ENCODE assay signal across 22 cellular contexts in genomic region chr11:67250059-67251043, GRCh38. TPM values are rescaled to one million over a fixed set of nuclear protein-coding genes. Genes with fewer than 3 reads are reported as not detected.
DNase-seq lines count a peak whose midpoint lies in the region; ATAC-seq, FAIRE-seq and TF ChIP-seq lines count a peak whose summit lies in the region.
"Had no signal": no experiment of that assay in that cellular context is flagged by ENCODE, and none has a peak within 500 bp of the region (broad histone marks: within the 10 kb centered on the region; RNA-seq: fewer than 3 reads in every experiment).

No MANE protein-coding gene starts in this region.

- no peak overlapping the region for H3K4me2 ChIP-seq in HepG2 (ENCODE audit: low read depth, low read length)

- H3K27ac Mint-ChIP-seq in stimulated activated naive CD8-positive, alpha-beta T cell treated with anti-CD3 and anti-CD28 coated beads, Interleukin-15, amount 100 ng/mL, for 72 hours: peak overlapping the region; percentile 67 to 83
- H3K27ac Mint-ChIP-seq: progenitor cell of endocrine pancreas had no signal

- H3K79me2 ChIP-seq in HepG2 (ENCODE audit: insufficient read depth, low read length): peaks cover 2% of the 10 kb centered on the region

- H3K4me1 ChIP-seq in HepG2 (ENCODE audit: insufficient read depth, low read length): peaks cover 48% of the 10 kb centered on the region
- peaks cover 0 to 29% (median 12%) of the 10 kb centered on the region in 4 donors for H3K4me1 ChIP-seq in right lobe of liver
- H3K4me1 ChIP-seq in Peyer's patch: no peaks in the 10 kb centered on the region
- H3K4me1 ChIP-seq in esophagus squamous epithelium: peaks cover 28 to 90% (median 44%) of the 10 kb centered on the region in 3 donors
- H3K4me1 ChIP-seq: SJCRH30 had no signal

- H3K27ac ChIP-seq in HepG2 (ENCODE audit: extremely low read length, insufficient read depth, low read length) (no peak overlapping the region), right lobe of liver (no peak overlapping the region), Peyer's patch (no peak overlapping the region), esophagus squamous epithelium (peak overlapping the region in 3 of 4 donors; percentile 67 to 90 (median 87)), brain microvascular endothelial cell (no peak overlapping the region)
- H3K27ac ChIP-seq: SJCRH30 had no signal

- H2AFZ ChIP-seq in HepG2 (ENCODE audit: low read length): no peak overlapping the region

- no peaks in the 10 kb centered on the region for H3K27me3 Mint-ChIP-seq in stimulated activated naive CD8-positive, alpha-beta T cell treated with anti-CD3 and anti-CD28 coated beads, Interleukin-15, amount 100 ng/mL, for 72 hours
- H3K27me3 Mint-ChIP-seq: activated naive CD4-positive, alpha-beta T cell treated with anti-CD3 and anti-CD28 coated beads, Interleukin-2, amount 10 ng/mL, durations not matched to agents 7 days and 5 days; progenitor cell of endocrine pancreas had no signal

- H3K9me3 Mint-ChIP-seq in stimulated activated naive CD8-positive, alpha-beta T cell treated with anti-CD3 and anti-CD28 coated beads, Interleukin-15, amount 100 ng/mL, for 72 hours: no peaks in the 10 kb centered on the region
- H3K9me3 Mint-ChIP-seq: activated naive CD4-positive, alpha-beta T cell treated with anti-CD3 and anti-CD28 coated beads, Interleukin-2, amount 10 ng/mL, durations not matched to agents 7 days and 5 days had no signal

- peaks cover 61% of the 10 kb centered on the region for H3K4me1 Mint-ChIP-seq in stimulated activated naive CD8-positive, alpha-beta T cell treated with anti-CD3 and anti-CD28 coated beads, Interleukin-15, amount 100 ng/mL, for 72 hours

- no peak for FAIRE-seq in HepG2 (lab: Jason Lieb, UNC)
- no peak for FAIRE-seq in urothelium cell line (lab: Jason Lieb, UNC)
- FAIRE-seq: colon, RCC 7860 had no signal

- CTCF ChIA-PET in HepG2 (lab: Yijun Ruan, JAX; ENCODE audit: low intra/inter-chr PET ratio, low total read pairs): no interaction called here

- POLR2A ChIA-PET in HepG2 (lab: Yijun Ruan, JAX): no interaction called here

- no peaks in the 10 kb centered on the region for H3K9me3 ChIP-seq in HepG2 (ENCODE audit: low read length)
- H3K9me3 ChIP-seq in right lobe of liver: no peaks in the 10 kb centered on the region
- H3K9me3 ChIP-seq in Peyer's patch: no peaks in the 10 kb centered on the region
- no peaks in the 10 kb centered on the region for H3K9me3 ChIP-seq in esophagus squamous epithelium
- H3K9me3 ChIP-seq: SJCRH30, thyroid gland had no signal

- no peak for ATAC-seq in HepG2
- ATAC-seq in right lobe of liver: no peak
- no peak for ATAC-seq in stimulated activated naive CD8-positive, alpha-beta T cell treated with anti-CD3 and anti-CD28 coated beads, Interleukin-15, amount 100 ng/mL, for 72 hours
- ATAC-seq: HCT116 had no signal

- TF ChIP-seq POLR2A in HepG2 (IDR thresholded peaks at IDR 0.05; ENCODE audit: insufficient read depth in 1 of 2, low read depth in 2 of 2, low read length in 2 of 2): no peak
- TF ChIP-seq POLR2A in right lobe of liver (IDR thresholded peaks at IDR 0.05): no peak
- no peak for TF ChIP-seq POLR2A in Peyer's patch (IDR thresholded peaks at IDR 0.05)
- no peak for TF ChIP-seq POLR2A in esophagus squamous epithelium (IDR thresholded peaks at IDR 0.05)

- H4K20me1 ChIP-seq in HepG2 (ENCODE audit: insufficient read depth, low read length): no peaks in the 10 kb centered on the region

- TF ChIP-seq CTCF in HepG2 (CRISPR knock-in tag; IDR thresholded peaks at IDR 0.05) (no peak), right lobe of liver (IDR thresholded peaks at IDR 0.05) (no peak), Peyer's patch (IDR thresholded peaks at IDR 0.05) (no peak), esophagus squamous epithelium (IDR thresholded peaks at IDR 0.05) (no peak), brain microvascular endothelial cell (IDR thresholded peaks at IDR 0.05; ENCODE audit: low read depth, low read length, missing control alignments) (no peak)

- in situ Hi-C loops in HepG2 (cut with HindIII; ENCODE audit: extremely low pct_ligation_motif_present, low pct_unique_long_range_greater_than_20kb): no loop called here
- in situ Hi-C loops in brain microvascular endothelial cell (cut with HindIII; ENCODE audit: low pct_ligation_motif_present, low sequenced_read_pairs): no loop called here

- WGBS in HepG2 (ENCODE audit: low lambda C conversion rate): 97% methylated on average over 37 of the region's 37 CpGs
- WGBS in right lobe of liver (ENCODE audit: insufficient coverage, low coverage, low lambda C conversion rate, missing lambda C conversion rate): 85% methylated on average over 15 of the region's 37 CpGs
- WGBS in esophagus squamous epithelium, 2 donors: 82 to 93% methylated on average over 16 to 17 of the region's 37 CpGs

- intact Hi-C loops in HepG2 (cut with micrococcal nuclease; ENCODE audit: unreplicated experiment) (no loop called here), right lobe of liver (cut with DNase I) (no loop called here), esophagus squamous epithelium (cut with DNase I) (no loop called here)

- H3K36me3 ChIP-seq in HepG2 (replicated peaks in 1 of 2; ENCODE audit: control insufficient read depth in 1 of 2, insufficient read depth in 2 of 2, low read length in 2 of 2) (peaks cover 66 to 93% of the 10 kb centered on the region in 2 experiments), right lobe of liver (peaks cover 29 to 98% (median 55%) of the 10 kb centered on the region in 4 donors), Peyer's patch (peaks cover 3 to 99% (median 9%) of the 10 kb centered on the region in 3 donors), esophagus squamous epithelium (peaks cover 68 to 98% (median 70%) of the 10 kb centered on the region in 3 donors), brain microvascular endothelial cell (replicated peaks) (peaks cover 98% of the 10 kb centered on the region)

- H3K4me3 Mint-ChIP-seq in stimulated activated naive CD8-positive, alpha-beta T cell treated with anti-CD3 and anti-CD28 coated beads, Interleukin-15, amount 100 ng/mL, for 72 hours: no peak overlapping the region
- H3K4me3 Mint-ChIP-seq: activated naive CD4-positive, alpha-beta T cell treated with anti-CD3 and anti-CD28 coated beads, Interleukin-2, amount 10 ng/mL, durations not matched to agents 7 days and 5 days had no signal

- no TSS peak for BruUV-seq in HepG2 (replicated peaks; lab: Mats Ljungman, UMichigan)

- DNase-seq in HepG2 (ENCODE audit: low spot score): no peak
- DNase-seq in right lobe of liver: no peak
- DNase-seq in Peyer's patch: peak in 2 of 3 donors; percentile 11 to 40
- no peak for DNase-seq in esophagus squamous epithelium (lab: John Stamatoyannopoulos, UW)
- no peak for DNase-seq in stimulated activated naive CD8-positive, alpha-beta T cell treated with anti-CD3 and anti-CD28 coated beads, Interleukin-15, amount 100 ng/mL, for 72 hours
- DNase-seq in brain microvascular endothelial cell: no peak
- DNase-seq in urothelium cell line (ENCODE audit: low spot score): no peak
- DNase-seq: activated CD4-positive, alpha-beta T cell treated with anti-CD3 and anti-CD28 coated beads, Interleukin-2, amount 50 U/mL, for 1 hour; activated naive CD4-positive, alpha-beta T cell treated with anti-CD3 and anti-CD28 coated beads, Interleukin-2, amount 10 ng/mL, durations not matched to agents 7 days and 5 days; DMS79; mesendoderm; NCI-H1436 treated with DMSO at 0.1 percent for 48 hours; NCI-H510A treated with DMSO at 0.1 percent for 48 hours; NK-92 treated with Interleukin-12 subunit alpha and Interleukin-12 subunit beta, amount 100 ng/mL, for 24 hours; SJCRH30; stimulated activated CD4-positive, alpha-beta T cell treated with anti-CD3 and anti-CD28 coated beads, Interleukin-2, amount 100 ng/mL, for 24 hours; stimulated activated naive CD4-positive, alpha-beta T cell; thyroid gland had no signal

- no peak overlapping the region for H3K9ac ChIP-seq in HepG2 (ENCODE audit: insufficient read depth, low read depth, low read length)

- H3K4me3 ChIP-seq in HepG2 (replicated peaks in 1 of 3; ENCODE audit: insufficient read depth in 1 of 3, low read depth in 2 of 3, low read length in 3 of 3) (no peak overlapping the region), right lobe of liver (no peak overlapping the region), Peyer's patch (no peak overlapping the region), esophagus squamous epithelium (no peak overlapping the region), brain microvascular endothelial cell (ENCODE audit: low read depth, low read length) (no peak overlapping the region)
- H3K4me3 ChIP-seq: SJCRH30, thyroid gland had no signal

- H3K27me3 ChIP-seq in HepG2 (ENCODE audit: control insufficient read depth in 1 of 2, insufficient read depth in 2 of 2, low read length in 2 of 2): no peaks in the 10 kb centered on the region
- no peaks in the 10 kb centered on the region for H3K27me3 ChIP-seq in right lobe of liver
- no peaks in the 10 kb centered on the region for H3K27me3 ChIP-seq in Peyer's patch
- H3K27me3 ChIP-seq in esophagus squamous epithelium: no peaks in the 10 kb centered on the region
- no peaks in the 10 kb centered on the region for H3K27me3 ChIP-seq in brain microvascular endothelial cell (replicated peaks)
- H3K27me3 ChIP-seq: SJCRH30, thyroid gland had no signal

- TF ChIP-seq RAD21 in HepG2 (CRISPR knock-in tag; IDR thresholded peaks at IDR 0.05): no peak

- no peak for TF ChIP-seq EP300 in HepG2 (IDR thresholded peaks at IDR 0.05; ENCODE audit: low read depth in 2 of 2, low read length in 2 of 2)
- TF ChIP-seq EP300 in HepG2 (CRISPR knock-in tag; IDR thresholded peaks at IDR 0.05; ENCODE audit: borderline replicate concordance): no peak

RNA-seq across cellular contexts. Expression of gene GRK2, which starts 15.9 kb away (rescaled TPM):
- total RNA-seq in HepG2 (2016; rRNA removed; fragmentation: Illumina TruSeq; extraction: Trizol) (26.3 and 31.3 TPM in 2 replicates), right lobe of liver (10 to 100 TPM; 24.5 to 43.9 (median 28.5) TPM), Peyer's patch (100 to 1,000 TPM; 103 to 276 (median 163) TPM), esophagus squamous epithelium (10 to 100 TPM; 54.1 to 93.2 (median 68.5) TPM)
- 26.5 and 26.8 TPM in 2 replicates for total RNA-seq in HepG2 (2016; cell fraction: cytosol; rRNA removed; fragmentation: Illumina TruSeq; extraction: Trizol; ENCODE audit: low read depth)
- total RNA-seq in HepG2 (2016; cell fraction: insoluble cytoplasmic fraction; rRNA removed; fragmentation: Illumina TruSeq; extraction: Trizol): 21.7 and 32.4 TPM in 2 replicates
- total RNA-seq in HepG2 (2016; cell fraction: membrane; rRNA removed; fragmentation: Illumina TruSeq; extraction: Trizol): 46.5 and 47.3 TPM in 2 replicates
- total RNA-seq in HepG2 (2016; cell fraction: nucleus; rRNA removed; fragmentation: Illumina TruSeq; extraction: Trizol): 25.3 and 29.3 TPM in 2 replicates
- polyA plus RNA-seq in HepG2 (2011; rRNA removed): 42.4 and 66.8 TPM in 2 replicates
- 34.8 and 51.8 TPM in 2 replicates for polyA plus RNA-seq in HepG2 (2011; cell fraction: cytosol; rRNA removed)
- polyA plus RNA-seq in HepG2 (2011; cell fraction: nucleus; rRNA removed): 202 and 278 TPM in 2 replicates
- polyA plus RNA-seq in HepG2 (2012): 39.1 and 39.9 TPM in 2 replicates
- polyA plus RNA-seq in HepG2 (2016; cell fraction: cytosol; fragmentation: Illumina TruSeq; extraction: Trizol; ENCODE audit: low read depth): 19.6 and 21.3 TPM in 2 replicates
- 24.6 and 30.4 TPM in 2 replicates for polyA plus RNA-seq in HepG2 (2016; cell fraction: insoluble cytoplasmic fraction; fragmentation: Illumina TruSeq; extraction: Trizol; ENCODE audit: low read depth)
- polyA plus RNA-seq in HepG2 (2016; cell fraction: membrane; fragmentation: Illumina TruSeq; extraction: Trizol; ENCODE audit: low read depth): 34.4 and 41.1 TPM in 2 replicates
- polyA plus RNA-seq in HepG2 (2016; cell fraction: nucleus; fragmentation: Illumina TruSeq; extraction: Trizol; ENCODE audit: insufficient read depth, low read depth): 65.6 and 70.5 TPM in 2 replicates
- polyA minus RNA-seq in HepG2 (2011; rRNA and poly(A)+ RNA removed; ENCODE audit: low replicate concordance): 142 and 187 TPM in 2 replicates
- 39.4 and 40.8 TPM in 2 replicates for polyA minus RNA-seq in HepG2 (2011; cell fraction: cytosol; rRNA and poly(A)+ RNA removed)
- polyA minus RNA-seq in HepG2 (2011; cell fraction: nucleus; rRNA and poly(A)+ RNA removed): 41.1 and 50.2 TPM in 2 replicates

RNA-seq across cellular contexts. Expression of gene ANKRD13D, which starts 38.8 kb away (rescaled TPM):
- total RNA-seq in HepG2 (2016; rRNA removed; fragmentation: Illumina TruSeq; extraction: Trizol) (4.8 and 18.6 TPM in 2 replicates), right lobe of liver (10 to 100 TPM in 4 of 6 experiments, 1 to 10 TPM in 2; 7.7 to 14.1 (median 10.4) TPM), Peyer's patch (10 to 100 TPM; 25.4 to 97.4 (median 41.5) TPM), esophagus squamous epithelium (10 to 100 TPM; 27.4 to 50.6 (median 41.6) TPM)
- 27.6 and 29.6 TPM in 2 replicates for total RNA-seq in HepG2 (2016; cell fraction: cytosol; rRNA removed; fragmentation: Illumina TruSeq; extraction: Trizol; ENCODE audit: low read depth)
- 5.9 and 17.7 TPM in 2 replicates for total RNA-seq in HepG2 (2016; cell fraction: insoluble cytoplasmic fraction; rRNA removed; fragmentation: Illumina TruSeq; extraction: Trizol)
- total RNA-seq in HepG2 (2016; cell fraction: membrane; rRNA removed; fragmentation: Illumina TruSeq; extraction: Trizol): 13.2 and 14.7 TPM in 2 replicates
- 26.2 and 27.8 TPM in 2 replicates for total RNA-seq in HepG2 (2016; cell fraction: nucleus; rRNA removed; fragmentation: Illumina TruSeq; extraction: Trizol)
- polyA plus RNA-seq in HepG2 (2011; rRNA removed): 27.3 and 35.5 TPM in 2 replicates
- polyA plus RNA-seq in HepG2 (2011; cell fraction: cytosol; rRNA removed): 14.4 and 20.5 TPM in 2 replicates
- polyA plus RNA-seq in HepG2 (2011; cell fraction: nucleus; rRNA removed): 139 and 163 TPM in 2 replicates
- 9.7 and 17.4 TPM in 2 replicates for polyA plus RNA-seq in HepG2 (2012)
- 7.4 TPM in 2 replicates for polyA plus RNA-seq in HepG2 (2016; cell fraction: cytosol; fragmentation: Illumina TruSeq; extraction: Trizol; ENCODE audit: low read depth)
- 5.1 and 7.5 TPM in 2 replicates for polyA plus RNA-seq in HepG2 (2016; cell fraction: insoluble cytoplasmic fraction; fragmentation: Illumina TruSeq; extraction: Trizol; ENCODE audit: low read depth)
- polyA plus RNA-seq in HepG2 (2016; cell fraction: membrane; fragmentation: Illumina TruSeq; extraction: Trizol; ENCODE audit: low read depth): 10.9 and 11.1 TPM in 2 replicates
- polyA plus RNA-seq in HepG2 (2016; cell fraction: nucleus; fragmentation: Illumina TruSeq; extraction: Trizol; ENCODE audit: insufficient read depth, low read depth): 77.4 and 86.1 TPM in 2 replicates
- polyA minus RNA-seq in HepG2 (2011; rRNA and poly(A)+ RNA removed; ENCODE audit: low replicate concordance): 27.0 and 38.7 TPM in 2 replicates
- polyA minus RNA-seq in HepG2 (2011; cell fraction: cytosol; rRNA and poly(A)+ RNA removed): 4.4 and 7.0 TPM in 2 replicates
- polyA minus RNA-seq in HepG2 (2011; cell fraction: nucleus; rRNA and poly(A)+ RNA removed): 38.2 and 45.5 TPM in 2 replicates

RNA-seq across cellular contexts. Expression of gene SSH3, which starts 53.0 kb away (rescaled TPM):
- 7.5 and 12.4 TPM in 2 replicates for total RNA-seq in HepG2 (2016; rRNA removed; fragmentation: Illumina TruSeq; extraction: Trizol)
- 2.6 and 4.3 TPM in 2 replicates for total RNA-seq in HepG2 (2016; cell fraction: cytosol; rRNA removed; fragmentation: Illumina TruSeq; extraction: Trizol; ENCODE audit: low read depth)
- 5.5 and 11.6 TPM in 2 replicates for total RNA-seq in HepG2 (2016; cell fraction: insoluble cytoplasmic fraction; rRNA removed; fragmentation: Illumina TruSeq; extraction: Trizol)
- 5.3 and 7.4 TPM in 2 replicates for total RNA-seq in HepG2 (2016; cell fraction: membrane; rRNA removed; fragmentation: Illumina TruSeq; extraction: Trizol)
- 13.3 and 15.7 TPM in 2 replicates for total RNA-seq in HepG2 (2016; cell fraction: nucleus; rRNA removed; fragmentation: Illumina TruSeq; extraction: Trizol)
- 18.6 and 18.8 TPM in 2 replicates for polyA plus RNA-seq in HepG2 (2011; rRNA removed)
- polyA plus RNA-seq in HepG2 (2011; cell fraction: cytosol; rRNA removed): 5.6 and 8.3 TPM in 2 replicates
- polyA plus RNA-seq in HepG2 (2011; cell fraction: nucleus; rRNA removed): 74.8 and 103 TPM in 2 replicates
- 15.3 and 17.6 TPM in 2 replicates for polyA plus RNA-seq in HepG2 (2012)
- 4.4 and 5.1 TPM in 2 replicates for polyA plus RNA-seq in HepG2 (2016; cell fraction: cytosol; fragmentation: Illumina TruSeq; extraction: Trizol; ENCODE audit: low read depth)
- polyA plus RNA-seq in HepG2 (2016; cell fraction: insoluble cytoplasmic fraction; fragmentation: Illumina TruSeq; extraction: Trizol; ENCODE audit: low read depth): 8.5 and 13.0 TPM in 2 replicates
- polyA plus RNA-seq in HepG2 (2016; cell fraction: membrane; fragmentation: Illumina TruSeq; extraction: Trizol; ENCODE audit: low read depth): 7.7 and 10.7 TPM in 2 replicates
- 31.0 and 36.7 TPM in 2 replicates for polyA plus RNA-seq in HepG2 (2016; cell fraction: nucleus; fragmentation: Illumina TruSeq; extraction: Trizol; ENCODE audit: insufficient read depth, low read depth)
- polyA minus RNA-seq in HepG2 (2011; rRNA and poly(A)+ RNA removed; ENCODE audit: low replicate concordance): 9.3 and 33.1 TPM in 2 replicates
- 5.9 and 7.6 TPM in 2 replicates for polyA minus RNA-seq in HepG2 (2011; cell fraction: cytosol; rRNA and poly(A)+ RNA removed)
- 12.7 and 14.4 TPM in 2 replicates for polyA minus RNA-seq in HepG2 (2011; cell fraction: nucleus; rRNA and poly(A)+ RNA removed)
- 10 to 100 TPM; 10.9 to 17.9 (median 14.5) TPM for total RNA-seq in right lobe of liver
- total RNA-seq in Peyer's patch: 100 to 1,000 TPM in 2 of 4 donors, 10 to 100 TPM in 2; 55.9 to 128 (median 99.9) TPM
- 10 to 100 TPM; 51.4 to 78.4 (median 64.8) TPM for total RNA-seq in esophagus squamous epithelium

Comparison
In these comparisons a context has a peak if more than half of its experiments do, and no peak if none do; other contexts are left out.
1. DNase-seq: peak in Peyer's patch (2 of 3); none in HepG2 (single experiment), right lobe of liver (0 of 3), esophagus squamous epithelium (single experiment), stimulated activated naive CD8-positive, alpha-beta T cell treated with anti-CD3 and anti-CD28 coated beads, Interleukin-15, amount 100 ng/mL, for 72 hours (0 of 2), brain microvascular endothelial cell (single experiment) and urothelium cell line (single experiment).
2. H3K27ac ChIP-seq: peak in esophagus squamous epithelium (3 of 4); none in HepG2 (single experiment), right lobe of liver (0 of 3), Peyer's patch (0 of 4) and brain microvascular endothelial cell (single experiment).